25 cellular contexts compared by ENCODE assay signal in genomic region chr18:31176531-31176930, GRCh38.
"Had no signal": no experiment of that assay in that cellular context is flagged by ENCODE, and none has a peak within 500 bp of the region (broad histone marks: within the 10 kb centered on the region; RNA-seq: fewer than 3 reads in every experiment).

No MANE protein-coding gene starts in this region.

- H3K4me3 ChIP-seq: colonic mucosa, dorsolateral prefrontal cortex, lower lobe of right lung, right lobe of liver, skin epidermis, tibial artery had no signal

- ATAC-seq: activated CD4-positive, CD25-positive, alpha-beta regulatory T cell treated with anti-CD3 and anti-CD28 coated beads, Interleukin-2, amount 50 U/mL, for 24 hours; activated CD8-positive, alpha-beta memory T cell treated with anti-CD3 and anti-CD28 coated beads, Interleukin-2, amount 10 ng/mL, durations not matched to agents 7 days and 5 days; activated naive CD8-positive, alpha-beta T cell treated with anti-CD3 and anti-CD28 coated beads, Interleukin-2, amount 50 U/mL, for 24 hours; left lobe of liver; lower lobe of right lung; right lobe of liver; stimulated activated effector memory CD8-positive, alpha-beta T cell treated with anti-CD3 and anti-CD28 coated beads, Interleukin-12 subunit alpha, Interleukin-12 subunit beta, amount 100 ng/mL, for 72 hours; stimulated activated naive CD8-positive, alpha-beta T cell treated with anti-CD3 and anti-CD28 coated beads, Interleukin-15, amount 100 ng/mL, for 72 hours; T-cell had no signal

- DNase-seq: activated CD4-positive, alpha-beta memory T cell treated with anti-CD3 and anti-CD28 coated beads, Interleukin-2, amount 10 ng/mL, durations not matched to agents 7 days and 5 days; activated CD4-positive, alpha-beta T cell treated with anti-CD3 and anti-CD28 coated beads, Interleukin-2, amount 10 ng/mL, durations not matched to agents 24 days and 14 days; activated CD8-positive, alpha-beta memory T cell treated with anti-CD3 and anti-CD28 coated beads, Interleukin-2, amount 10 ng/mL, durations not matched to agents 7 days and 5 days; activated gamma-delta T cell; activated naive CD4-positive, alpha-beta T cell treated with anti-CD3 and anti-CD28 coated beads, Interleukin-2, amount 50 U/mL, for 16 hours; activated naive CD8-positive, alpha-beta T cell treated with anti-CD3 and anti-CD28 coated beads, Interleukin-2, amount 50 U/mL, for 24 hours; anterior cingulate cortex; colonic mucosa; dorsolateral prefrontal cortex; endodermal cell; foreskin melanocyte; head of caudate nucleus; islet precursor cell; lower lobe of right lung; naive B cell; occipital lobe; right lobe of liver; stimulated activated CD4-positive, alpha-beta T cell treated with anti-CD3 and anti-CD28 coated beads, Interleukin-2, amount 100 ng/mL, for 24 hours; stimulated activated naive CD8-positive, alpha-beta T cell treated with anti-CD3 and anti-CD28 coated beads, Interleukin-15, amount 100 ng/mL, for 72 hours; T-cell; tibial artery had no signal
